8 cellular contexts compared by ENCODE assay signal in genomic region chr10:21532694-21533576, GRCh38. TPM values are rescaled to one million over a fixed set of nuclear protein-coding genes. Genes with fewer than 3 reads are reported as not detected.
DNase-seq lines count a peak whose midpoint lies in the region; ATAC-seq, FAIRE-seq and TF ChIP-seq lines count a peak whose summit lies in the region.

No MANE protein-coding gene starts in this region.

- CTCF ChIA-PET in A673 (lab: Charles Lee), result no interaction called here

- H3K4me1 ChIP-seq in A673 (ENCODE audit: insufficient read depth, low read length, poor library complexity, severe bottlenecking) (peaks cover 41% of the 10 kb centered on the region), ascending aorta (peaks cover 0 to 10% of the 10 kb centered on the region in 2 donors), upper lobe of right lung (peaks cover 13% of the 10 kb centered on the region)

- H3K36me3 ChIP-seq in A673 (ENCODE audit: insufficient read depth, low read length, poor library complexity, severe bottlenecking), result peaks cover 9% of the 10 kb centered on the region
- no peaks in the 10 kb centered on the region for H3K36me3 ChIP-seq in ascending aorta
- peaks cover 9% of the 10 kb centered on the region for H3K36me3 ChIP-seq in upper lobe of right lung

- intact Hi-C loops in A673 (cut with micrococcal nuclease; ENCODE audit: unreplicated experiment) (loop anchor here (5.0 kb wide), 2 partner anchors 36 to 256 kb away; no protein-coding TSS in a partner anchor), ascending aorta (cut with DNase I) (loop anchor here (5.0 to 10.0 kb wide), 3 partner anchors 472 to 809 kb away; partner anchors contain the start of gene DNAJC1), lower leg skin (cut with DNase I; ENCODE audit: low total_unique reads) (no loop called here), upper lobe of right lung (cut with DNase I) (no loop called here)

- TSS peak; percentile 90 for BruUV-seq in A673 (replicated peaks; lab: Mats Ljungman, UMichigan)

- H3K4me3 ChIP-seq in A673 (ENCODE audit: low read depth, low read length, poor library complexity, severe bottlenecking), result peak overlapping the region; percentile 65
- H3K4me3 ChIP-seq in ascending aorta, result peak overlapping the region; percentile 81 to 93
- H3K4me3 ChIP-seq in lower leg skin (ENCODE audit: low read depth, poor library complexity, severe bottlenecking), result peak overlapping the region; percentile 56
- H3K4me3 ChIP-seq in upper lobe of right lung, result peak overlapping the region; percentile 78

- WGBS in lower leg skin, 2 donors, result 10% methylated on average over 17 of the region's 17 CpGs

- H3K9me3 ChIP-seq in A673 (ENCODE audit: low read depth, low read length, poor library complexity, severe bottlenecking) (no peaks in the 10 kb centered on the region), ascending aorta (no peaks in the 10 kb centered on the region), upper lobe of right lung (no peaks in the 10 kb centered on the region)

- FAIRE-seq in GM18507 (lab: Jason Lieb, UNC) (peak; percentile 36), RCC 7860 (lab: Jason Lieb, UNC) (no peak)

- POLR2A ChIA-PET in A673 (lab: Charles Lee; ENCODE audit: low non-redundant PET), result interaction anchor here (0.6 kb wide), 2 partner anchors 11 to 123 kb away, joined by 3 to 5 read pairs; no protein-coding TSS in a partner anchor

- TF ChIP-seq CTCF in A673 (conservative IDR thresholded peaks at IDR 0.05; ENCODE audit: low read depth, low read length) (no peak), ascending aorta (IDR thresholded peaks at IDR 0.05) (no peak), lower leg skin (IDR thresholded peaks at IDR 0.05) (no peak), upper lobe of right lung (IDR thresholded peaks at IDR 0.05) (no peak)

- H3K27me3 ChIP-seq in A673 (replicated peaks; ENCODE audit: insufficient read depth, low read depth, low read length, poor library complexity), result no peaks in the 10 kb centered on the region
- no peaks in the 10 kb centered on the region for H3K27me3 ChIP-seq in ascending aorta
- H3K27me3 ChIP-seq in upper lobe of right lung, result no peaks in the 10 kb centered on the region

- TF ChIP-seq POLR2A in lower leg skin (IDR thresholded peaks at IDR 0.05), result no peak

- H3K27ac ChIP-seq in A673 (ENCODE audit: low read depth, low read length, poor library complexity, severe bottlenecking), result peak overlapping the region; percentile 96
- peak overlapping the region; percentile 89 to 94 for H3K27ac ChIP-seq in ascending aorta
- H3K27ac ChIP-seq in upper lobe of right lung, result peak overlapping the region; percentile 97

- peak; percentile 5 for ATAC-seq in HG03469 (IDR thresholded peaks at IDR 0.05; ENCODE audit: unreplicated experiment)
- no peak for ATAC-seq in upper lobe of right lung
- no peak for ATAC-seq in HG02981 (IDR thresholded peaks at IDR 0.05; ENCODE audit: unreplicated experiment)

- DNase-seq in A673 (ENCODE audit: low spot score), result no peak
- no peak for DNase-seq in GM18507 (ENCODE audit: extremely low spot score, insufficient read length, low read depth)
- no peak for DNase-seq in ascending aorta (ENCODE audit: low spot score in 2 of 2)
- DNase-seq in lower leg skin (ENCODE audit: low spot score in 2 of 2), result no peak
- DNase-seq in upper lobe of right lung, result no peak
- no peak for DNase-seq in RCC 7860 (ENCODE audit: low spot score)

RNA-seq across cellular contexts. Expression of gene MLLT10, which starts 1.1 kb away (rescaled TPM):
- total RNA-seq in A673 (2021) (58.4 and 60.0 TPM in 2 replicates), ascending aorta (16.3 TPM), lower leg skin (100 to 1,000 TPM in 1 of 4 donors, 10 to 100 TPM in 3; 42.8 to 283 (median 48.5) TPM), upper lobe of right lung (60.6 TPM)

RNA-seq across cellular contexts. Expression of gene SKIDA1, which starts 7.5 kb away (rescaled TPM):
- 4.4 and 4.9 TPM in 2 replicates for total RNA-seq in A673 (2021)
- total RNA-seq in ascending aorta, result not detected
- 1 to 10 TPM in 2 of 4 donors, under 1 TPM in 2; 0.38 to 1.4 (median 0.96) TPM for total RNA-seq in lower leg skin
- 0.69 TPM for total RNA-seq in upper lobe of right lung

Comparison
In these comparisons a context has a peak if more than half of its experiments do, and no peak if none do; other contexts are left out.
1. intact Hi-C loops: an anchor here in A673 (5.0 kb wide) and ascending aorta (5.0 to 10.0 kb wide); none called in lower leg skin and upper lobe of right lung.